Comparison of ENCODE assay signal across 23 cellular contexts in the genomic region with DNA sequence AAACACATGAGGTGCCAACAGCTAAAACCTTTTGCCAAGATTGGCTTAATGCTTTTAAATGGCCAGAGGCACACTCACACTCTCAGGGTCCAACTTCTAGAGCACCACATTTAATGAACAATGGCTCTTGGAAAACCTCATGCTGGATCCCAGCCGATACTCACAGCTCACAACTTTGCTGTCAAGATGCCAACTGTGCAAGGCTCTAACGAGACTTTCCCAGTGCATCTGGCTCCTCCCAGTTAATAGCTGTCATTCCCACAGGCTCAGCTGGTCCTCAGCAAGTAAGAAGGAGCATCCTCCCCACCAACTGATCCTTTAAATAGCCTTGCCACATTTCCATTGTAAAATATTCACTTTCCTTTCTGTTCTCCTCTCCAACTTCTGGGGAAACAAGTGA. TPM values are rescaled to one million over a fixed set of nuclear protein-coding genes. Genes with fewer than 3 reads are reported as not detected.
A peak's percentile ranks its signal among the peaks of the same experiment; 100 is the strongest.
DNase-seq lines count a peak whose midpoint lies in the region; ATAC-seq, FAIRE-seq and TF ChIP-seq lines count a peak whose summit lies in the region.
"Had no signal": no experiment of that assay in that cellular context is flagged by ENCODE, and none has a peak within 500 bp of the region (broad histone marks: within the 10 kb centered on the region; RNA-seq: fewer than 3 reads in every experiment).

No MANE protein-coding gene starts in this region.

- H3K9ac ChIP-seq in mammary epithelial cell (ENCODE audit: insufficient read depth, low read length) (no peak overlapping the region), endothelial cell of umbilical vein (replicated peaks; ENCODE audit: extremely low read depth, insufficient read depth, low read length) (no peak overlapping the region)

- H3K36me3 ChIP-seq in mammary epithelial cell (ENCODE audit: insufficient read depth, low read length) (peaks cover 4% of the 10 kb centered on the region), endothelial cell of umbilical vein (ENCODE audit: control insufficient read depth in 2 of 2, extremely low read depth in 1 of 2, insufficient read depth in 2 of 2, low read length in 2 of 2) (no peaks in the 10 kb centered on the region), right atrium auricular region (no peaks in the 10 kb centered on the region)
- H3K36me3 ChIP-seq: adrenal gland had no signal

- no TSS peak for BruUV-seq in mammary epithelial cell (replicated peaks; lab: Mats Ljungman, UMichigan)
- BruUV-seq in MCF 10A (replicated peaks; lab: Mats Ljungman, UMichigan): no TSS peak
- BruUV-seq in endothelial cell of umbilical vein (replicated peaks; lab: Mats Ljungman, UMichigan): no TSS peak

- DNase-seq in mammary epithelial cell (peak; percentile 49), MCF 10A (ENCODE audit: unreplicated experiment) (no peak), endothelial cell of umbilical vein (ENCODE audit: low read depth, low spot score) (peak; percentile 71), right atrium auricular region (ENCODE audit: low spot score) (peak; percentile 66), HPDE6-E6E7 (ENCODE audit: extremely low spot score) (no peak), H54 (ENCODE audit: insufficient read length, low spot score) (no peak)
- no peak for DNase-seq in activated CD8-positive, alpha-beta memory T cell treated with anti-CD3 and anti-CD28 coated beads, Interleukin-2, amount 50 U/mL, for 48 hours
- DNase-seq: activated CD4-positive, alpha-beta T cell treated with anti-CD3 and anti-CD28 coated beads for 4 hours; activated effector memory CD4-positive, alpha-beta T cell treated with anti-CD3 and anti-CD28 coated beads, Interleukin-2, amount 50 U/mL, for 16 hours; CD4-positive, alpha-beta T cell; cerebellar nuclear complex; DMS79 treated with DMSO at 0.1 percent for 48 hours; effector memory CD8-positive, alpha-beta T cell; left colon; NCI-H1930; NCI-H526 treated with DMSO at 0.1 percent for 48 hours; stimulated activated naive CD4-positive, alpha-beta T cell; trophoblast cell had no signal

- intact Hi-C loops in mammary epithelial cell (cut with micrococcal nuclease): no loop called here
- intact Hi-C loops in MCF 10A (cut with micrococcal nuclease): no loop called here
- intact Hi-C loops in endothelial cell of umbilical vein (cut with micrococcal nuclease): loop anchor here (5.0 kb wide), 1 partner anchor 34 kb away; no protein-coding TSS in a partner anchor

- dilution Hi-C loops in mammary epithelial cell (cut with HindIII; ENCODE audit: low sequenced_read_pairs) (no loop called here), endothelial cell of umbilical vein (cut with MboI; ENCODE audit: extremely low pct_ligation_motif_present, low sequenced_read_pairs) (loop anchor here (25.0 kb wide), 1 partner anchor 244 kb away; no protein-coding TSS in a partner anchor)

- H3K27ac Mint-ChIP-seq in MCF 10A (ENCODE audit: low read depth, unreplicated experiment): no peak overlapping the region
- H3K27ac Mint-ChIP-seq: CD4-positive, alpha-beta T cell; effector memory CD8-positive, alpha-beta T cell; GM23338 had no signal

- WGBS in mammary epithelial cell (ENCODE audit: low coverage, missing lambda C conversion rate): 12% methylated on average over 2 of the region's 2 CpGs

- no peak for ATAC-seq in GM21576 (IDR thresholded peaks at IDR 0.05; ENCODE audit: unreplicated experiment)
- ATAC-seq: effector memory CD8-positive, alpha-beta T cell; GM23338; left colon; Panc1 had no signal

- no peak overlapping the region for H3K27ac ChIP-seq in mammary epithelial cell (ENCODE audit: insufficient read depth, low read depth, low read length)
- no peak overlapping the region for H3K27ac ChIP-seq in endothelial cell of umbilical vein (ENCODE audit: insufficient read depth, low read depth, low read length)
- H3K27ac ChIP-seq in right atrium auricular region: peak overlapping the region in 1 of 2 donors; percentile 26
- H3K27ac ChIP-seq: adrenal gland had no signal

- no peak overlapping the region for H3K4me3 Mint-ChIP-seq in MCF 10A (ENCODE audit: unreplicated experiment)
- H3K4me3 Mint-ChIP-seq: CD4-positive, alpha-beta T cell; effector memory CD8-positive, alpha-beta T cell; GM23338 had no signal

- no peaks in the 10 kb centered on the region for H3K27me3 Mint-ChIP-seq in MCF 10A (ENCODE audit: insufficient read depth, unreplicated experiment)
- H3K27me3 Mint-ChIP-seq: CD4-positive, alpha-beta T cell had no signal

- H3K79me2 ChIP-seq in mammary epithelial cell (ENCODE audit: insufficient read depth, low read length): peaks cover 49% of the 10 kb centered on the region
- H3K79me2 ChIP-seq in endothelial cell of umbilical vein (ENCODE audit: control insufficient read depth, insufficient read depth, low read length): no peaks in the 10 kb centered on the region

- no peak for TF ChIP-seq CTCF in mammary epithelial cell (conservative IDR thresholded peaks at IDR 0.05 in 1 of 2, IDR thresholded peaks at IDR 0.05 in 1 of 2; ENCODE audit: extremely low read depth in 1 of 2, insufficient read depth in 1 of 2, low read depth in 1 of 2, low read length in 2 of 2)
- TF ChIP-seq CTCF in MCF 10A (IDR thresholded peaks at IDR 0.05; ENCODE audit: unreplicated experiment): no peak
- TF ChIP-seq CTCF in endothelial cell of umbilical vein (IDR thresholded peaks at IDR 0.05; ENCODE audit: extremely low read depth in 1 of 2, insufficient read depth in 1 of 2, low read depth in 1 of 2, low read length in 2 of 2): no peak
- no peak for TF ChIP-seq CTCF in right atrium auricular region (IDR thresholded peaks at IDR 0.05)

- in situ Hi-C loops in mammary epithelial cell (cut with MboI; ENCODE audit: low sequenced_read_pairs in 2 of 2): loop anchor here in 1 of 2 donors (25.0 kb wide), 1 partner anchor 94 kb away; no protein-coding TSS in a partner anchor

- peaks cover 29% of the 10 kb centered on the region for H3K36me3 Mint-ChIP-seq in MCF 10A (ENCODE audit: insufficient read depth, unreplicated experiment)

- CTCF ChIA-PET in mammary epithelial cell (lab: Charles Lee; ENCODE audit: low non-redundant PET) (no interaction called here), MCF 10A (lab: Yijun Ruan, JAX) (interaction anchor here (0.6 kb wide), 1 partner anchor 21 kb away, joined by 6 read pairs; no protein-coding TSS in a partner anchor), endothelial cell of umbilical vein (lab: Charles Lee) (interaction anchor here (0.7 to 1.3 kb wide), 5 partner anchors 25 to 100 kb away, joined by 3 to 6 read pairs (median 3); no protein-coding TSS in a partner anchor)

- peaks cover 9% of the 10 kb centered on the region for H3K4me1 Mint-ChIP-seq in MCF 10A (ENCODE audit: insufficient read depth, unreplicated experiment)

- no peak overlapping the region for H2AFZ ChIP-seq in mammary epithelial cell (ENCODE audit: low read depth, low read length)
- no peak overlapping the region for H2AFZ ChIP-seq in endothelial cell of umbilical vein (ENCODE audit: low read depth, low read length)
- H2AFZ ChIP-seq: GM23338 had no signal

- no peaks in the 10 kb centered on the region for H3K9me1 ChIP-seq in endothelial cell of umbilical vein (replicated peaks; ENCODE audit: control insufficient read depth, extremely low read depth, insufficient read depth, low read length)

- peaks cover 7% of the 10 kb centered on the region for H3K9me3 ChIP-seq in mammary epithelial cell (replicated peaks; ENCODE audit: insufficient read depth, low read length)
- no peaks in the 10 kb centered on the region for H3K9me3 ChIP-seq in endothelial cell of umbilical vein (replicated peaks; ENCODE audit: control insufficient read depth, insufficient read depth, low read length)
- peaks cover 0 to 7% of the 10 kb centered on the region in 2 donors for H3K9me3 ChIP-seq in right atrium auricular region
- H3K9me3 ChIP-seq: adrenal gland had no signal

- H4K20me1 ChIP-seq in mammary epithelial cell (ENCODE audit: insufficient read depth, low read length): no peaks in the 10 kb centered on the region
- H4K20me1 ChIP-seq in endothelial cell of umbilical vein (replicated peaks; ENCODE audit: control insufficient read depth, extremely low read depth, insufficient read depth, low read length): no peaks in the 10 kb centered on the region

- FAIRE-seq in endothelial cell of umbilical vein (lab: Jason Lieb, UNC) (peak; percentile 44), H54 (lab: Jason Lieb, UNC) (no peak)
- FAIRE-seq: TTC549 had no signal

- TF ChIP-seq POLR2A in endothelial cell of umbilical vein (IDR thresholded peaks at IDR 0.05; ENCODE audit: low read depth, low read length): no peak
- no peak for TF ChIP-seq POLR2A in H54 (IDR thresholded peaks at IDR 0.05; ENCODE audit: low read depth, low read length)

- H3K4me2 ChIP-seq in mammary epithelial cell (ENCODE audit: insufficient read depth, low read depth, low read length) (no peak overlapping the region), endothelial cell of umbilical vein (ENCODE audit: insufficient read depth, low read length) (no peak overlapping the region)
- H3K4me2 ChIP-seq: GM23338 had no signal

- no peak overlapping the region for H3K4me3 ChIP-seq in mammary epithelial cell (replicated peaks in 1 of 3; ENCODE audit: insufficient read depth in 1 of 3, low read depth in 2 of 3, low read length in 3 of 3)
- no peak overlapping the region for H3K4me3 ChIP-seq in endothelial cell of umbilical vein (replicated peaks in 1 of 3; ENCODE audit: insufficient read depth in 1 of 3, low read depth in 1 of 3, low read length in 3 of 3)
- no peak overlapping the region for H3K4me3 ChIP-seq in right atrium auricular region
- H3K4me3 ChIP-seq: adrenal gland, GM23338 had no signal

- POLR2A ChIA-PET in MCF 10A (lab: Yijun Ruan, JAX) (no interaction called here), endothelial cell of umbilical vein (lab: Charles Lee) (no interaction called here)

- H3K27me3 ChIP-seq in mammary epithelial cell (ENCODE audit: insufficient read depth, low read length): no peaks in the 10 kb centered on the region
- no peaks in the 10 kb centered on the region for H3K27me3 ChIP-seq in endothelial cell of umbilical vein (ENCODE audit: control insufficient read depth in 2 of 2, insufficient read depth in 2 of 2, low read length in 2 of 2)
- H3K27me3 ChIP-seq in right atrium auricular region: no peaks in the 10 kb centered on the region
- H3K27me3 ChIP-seq: adrenal gland had no signal

- peaks cover 18% of the 10 kb centered on the region for H3K4me1 ChIP-seq in mammary epithelial cell (ENCODE audit: insufficient read depth, low read length)
- H3K4me1 ChIP-seq in endothelial cell of umbilical vein (ENCODE audit: control insufficient read depth, extremely low read depth, insufficient read depth, low read length): peaks cover 15% of the 10 kb centered on the region
- peaks cover 0 to 34% of the 10 kb centered on the region in 2 donors for H3K4me1 ChIP-seq in right atrium auricular region
- H3K4me1 ChIP-seq: adrenal gland had no signal

- H3K9me3 Mint-ChIP-seq in MCF 10A (ENCODE audit: unreplicated experiment): peaks cover 12% of the 10 kb centered on the region
- H3K9me3 Mint-ChIP-seq: CD4-positive, alpha-beta T cell; effector memory CD8-positive, alpha-beta T cell had no signal

RNA-seq across cellular contexts. Expression of a gene that starts 20.3 kb away (rescaled TPM):
- total RNA-seq in mammary epithelial cell: 10 to 100 TPM; 42.0 to 64.1 TPM
- 26.5 TPM for polyA plus RNA-seq in mammary epithelial cell
- 91.6 TPM for polyA minus RNA-seq in mammary epithelial cell
- 39.0 and 51.9 TPM in 2 replicates for total RNA-seq in MCF 10A (2022)
- total RNA-seq in endothelial cell of umbilical vein: 77.7 and 89.7 TPM in 2 replicates
- polyA plus RNA-seq in endothelial cell of umbilical vein: 58.4 and 66.4 TPM in 2 replicates
- 54.0 and 54.3 TPM in 2 replicates for polyA plus RNA-seq in endothelial cell of umbilical vein (2011; cell fraction: cytosol; rRNA removed)
- polyA plus RNA-seq in endothelial cell of umbilical vein (2011; cell fraction: nucleus; rRNA removed): 187 and 208 TPM in 2 replicates
- 48.6 and 55.5 TPM in 2 replicates for polyA plus RNA-seq in endothelial cell of umbilical vein (2012)
- 215 and 218 TPM in 2 replicates for polyA minus RNA-seq in endothelial cell of umbilical vein
- 3.3 TPM for polyA minus RNA-seq in endothelial cell of umbilical vein (2011; cell fraction: cytosol; rRNA and poly(A)+ RNA removed)
- 236 and 297 TPM in 2 replicates for polyA minus RNA-seq in endothelial cell of umbilical vein (2011; cell fraction: nucleus; rRNA and poly(A)+ RNA removed)
- total RNA-seq in right atrium auricular region: 10 to 100 TPM; 30.6 to 37.8 TPM

Comparison
In these comparisons a context has a peak if more than half of its experiments do, and no peak if none do; other contexts are left out.
1. DNase-seq: peak in mammary epithelial cell (single experiment), endothelial cell of umbilical vein (single experiment) and right atrium auricular region (single experiment); none in MCF 10A (single experiment), HPDE6-E6E7 (single experiment), activated CD8-positive, alpha-beta memory T cell treated with anti-CD3 and anti-CD28 coated beads, Interleukin-2, amount 50 U/mL, for 48 hours (single experiment) and H54 (single experiment).